16 cellular contexts compared by ENCODE assay signal in genomic region chr14:68705741-68706283, GRCh38.
DNase-seq lines count a peak whose midpoint lies in the region; ATAC-seq, FAIRE-seq and TF ChIP-seq lines count a peak whose summit lies in the region.
"Had no signal": no experiment of that assay in that cellular context is flagged by ENCODE, and none has a peak within 500 bp of the region (broad histone marks: within the 10 kb centered on the region; RNA-seq: fewer than 3 reads in every experiment).

No MANE protein-coding gene starts in this region.

- FAIRE-seq in K562 (lab: Jason Lieb, UNC) (no peak), kidney (lab: Jason Lieb, UNC) (no peak), small intestine (lab: Jason Lieb, UNC) (no peak), D721Med (lab: Jason Lieb, UNC) (no peak)

- H3K4me2 ChIP-seq in K562 (ENCODE audit: insufficient read depth, low read length): no peak overlapping the region
- H3K4me2 ChIP-seq in smooth muscle cell: no peak overlapping the region
- H3K4me2 ChIP-seq: neural progenitor cell had no signal

- no peak overlapping the region for H3K27ac ChIP-seq in K562 (ENCODE audit: extremely low read depth, low read depth, low read length)
- H3K27ac ChIP-seq in kidney (ENCODE audit: low read depth in 2 of 2, low read length in 2 of 2): peak overlapping the region; percentile 41 to 79
- H3K27ac ChIP-seq in small intestine (ENCODE audit: low read depth in 1 of 2, low read length in 1 of 2): no peak overlapping the region
- no peak overlapping the region for H3K27ac ChIP-seq in smooth muscle cell (ENCODE audit: low read depth)
- no peak overlapping the region for H3K27ac ChIP-seq in effector memory CD4-positive, alpha-beta T cell (ENCODE audit: insufficient read depth, low read length, poor library complexity, severe bottlenecking)
- H3K27ac ChIP-seq: neural progenitor cell, tibial artery had no signal

- no peaks in the 10 kb centered on the region for H3K9me3 ChIP-seq in K562 (replicated peaks; ENCODE audit: control insufficient read depth, insufficient read depth, low read depth, low read length)
- H3K9me3 ChIP-seq in kidney (ENCODE audit: control insufficient read depth in 1 of 2, low read length in 2 of 2): no peaks in the 10 kb centered on the region
- H3K9me3 ChIP-seq in small intestine (ENCODE audit: control insufficient read depth, low read depth): no peaks in the 10 kb centered on the region
- H3K9me3 ChIP-seq in smooth muscle cell (replicated peaks; ENCODE audit: low read depth): no peaks in the 10 kb centered on the region
- H3K9me3 ChIP-seq in effector memory CD4-positive, alpha-beta T cell (ENCODE audit: control insufficient read depth, low read length): no peaks in the 10 kb centered on the region
- H3K9me3 ChIP-seq: tibial artery had no signal

- no peaks in the 10 kb centered on the region for H4K20me1 ChIP-seq in K562 (replicated peaks; ENCODE audit: control insufficient read depth, insufficient read depth, low read length)
- H4K20me1 ChIP-seq in smooth muscle cell (ENCODE audit: low read depth): no peaks in the 10 kb centered on the region

- no peak for ATAC-seq in K562

- H3F3A ChIP-seq in smooth muscle cell (ENCODE audit: low read depth): peaks cover 3% of the 10 kb centered on the region

- no peak for TF ChIP-seq POLR2A in K562 (conservative IDR thresholded peaks at IDR 0.05)

- H3K9ac ChIP-seq in K562 (ENCODE audit: insufficient read depth in 1 of 2, low read depth in 2 of 2, low read length in 2 of 2): no peak overlapping the region
- H3K9ac ChIP-seq in kidney (ENCODE audit: low read length in 2 of 2): peak overlapping the region in 1 of 2 donors; percentile 19
- no peak overlapping the region for H3K9ac ChIP-seq in smooth muscle cell (ENCODE audit: low read depth)
- H3K9ac ChIP-seq: neural progenitor cell had no signal

- no peak for TF ChIP-seq RAD21 in K562 (CRISPR knock-in tag; conservative IDR thresholded peaks at IDR 0.05 in 1 of 2, IDR thresholded peaks at IDR 0.05 in 1 of 2)

- H3K27me3 ChIP-seq in K562 (ENCODE audit: control insufficient read depth in 2 of 2, insufficient read depth in 2 of 2, low read length in 2 of 2): no peaks in the 10 kb centered on the region
- no peaks in the 10 kb centered on the region for H3K27me3 ChIP-seq in small intestine (ENCODE audit: control insufficient read depth in 2 of 2, insufficient read depth in 2 of 2, low read length in 2 of 2)
- H3K27me3 ChIP-seq in smooth muscle cell (ENCODE audit: low read depth): no peaks in the 10 kb centered on the region
- no peaks in the 10 kb centered on the region for H3K27me3 ChIP-seq in effector memory CD4-positive, alpha-beta T cell (replicated peaks; ENCODE audit: control insufficient read depth, insufficient read depth, low read length, poor library complexity, severe bottlenecking)
- H3K27me3 ChIP-seq: neural progenitor cell, tibial artery had no signal

- DNase-seq in NCI-H2196 (lab: John Stamatoyannopoulos, UW; ENCODE audit: unreplicated experiment) (peak; percentile 27), NCI-H2196 treated with DMSO at 0.1 percent for 48 hours (lab: John Stamatoyannopoulos, UW; ENCODE audit: unreplicated experiment) (no peak), K562 (ENCODE audit: extremely low read depth in 1 of 4, low spot score in 3 of 4) (peak in 2 of 4 experiments; percentile 31), kidney (peak; percentile 92), small intestine (peak; percentile 88), D721Med (ENCODE audit: insufficient read length, low spot score) (no peak), smooth muscle cell (lab: John Stamatoyannopoulos, UW; ENCODE audit: unreplicated experiment) (no peak)
- DNase-seq in effector memory CD4-positive, alpha-beta T cell: no peak
- DNase-seq: activated CD4-positive, alpha-beta T cell treated with anti-CD3 and anti-CD28 coated beads for 48 hours; activated T-cell treated with anti-CD3 and anti-CD28 coated beads, Interleukin-2, amount 50 U/mL, for 48 hours; aorta; effector CD8-positive, alpha-beta T cell; glutamatergic neuron; NCI-H1694 had no signal

- H3K36me3 ChIP-seq in K562 (ENCODE audit: control insufficient read depth, insufficient read depth, low read length) (no peaks in the 10 kb centered on the region), kidney (ENCODE audit: control insufficient read depth in 1 of 2, insufficient read depth in 2 of 2, low read length in 2 of 2) (no peaks in the 10 kb centered on the region), small intestine (ENCODE audit: control insufficient read depth in 2 of 2, insufficient read depth in 2 of 2, low read length in 2 of 2) (no peaks in the 10 kb centered on the region), smooth muscle cell (ENCODE audit: low read depth) (no peaks in the 10 kb centered on the region)
- no peaks in the 10 kb centered on the region for H3K36me3 ChIP-seq in effector memory CD4-positive, alpha-beta T cell (ENCODE audit: control insufficient read depth, insufficient read depth, low read length)
- H3K36me3 ChIP-seq: neural progenitor cell, tibial artery had no signal

- 60% methylated on average over 9 of the region's 10 CpGs for WGBS in K562 (ENCODE audit: insufficient coverage, low coverage, missing lambda C conversion rate)
- WGBS in small intestine, 3 donors: 50 to 76% (median 74%) methylated on average over 10 of the region's 10 CpGs
- 89% methylated on average over 10 of the region's 10 CpGs for WGBS in smooth muscle cell (ENCODE audit: low lambda C conversion rate)

- H2AFZ ChIP-seq in K562 (ENCODE audit: low read depth, low read length) (no peak overlapping the region), smooth muscle cell (ENCODE audit: low read depth) (no peak overlapping the region)
- H2AFZ ChIP-seq: neural progenitor cell had no signal

- TF ChIP-seq CTCF in K562 (IDR thresholded peaks at IDR 0.05 in 2 of 3, conservative IDR thresholded peaks at IDR 0.05 in 1 of 3; ENCODE audit: insufficient read depth in 2 of 3, low read depth in 1 of 3, low read length in 3 of 3) (no peak), kidney (IDR thresholded peaks at IDR 0.05; ENCODE audit: borderline replicate concordance, extremely low read depth, insufficient read depth) (no peak), D721Med (IDR thresholded peaks at IDR 0.05; ENCODE audit: insufficient read depth, missing control alignments) (no peak), smooth muscle cell (IDR thresholded peaks at IDR 0.05; ENCODE audit: borderline replicate concordance, insufficient read depth, poor library complexity, severe bottlenecking) (no peak)

- H3K4me1 ChIP-seq in K562 (replicated peaks in 1 of 2; ENCODE audit: control insufficient read depth in 2 of 2, insufficient read depth in 2 of 2, low read length in 2 of 2) (peaks cover 0 to 4% of the 10 kb centered on the region in 2 experiments; a peak in 2 of 5 replicates), kidney (ENCODE audit: control insufficient read depth in 1 of 2, insufficient read depth in 1 of 2, low read depth in 1 of 2, low read length in 2 of 2) (peaks cover 15 to 20% of the 10 kb centered on the region in 2 donors), small intestine (ENCODE audit: control insufficient read depth in 2 of 2, insufficient read depth in 1 of 2, low read depth in 1 of 2, low read length in 1 of 2) (peaks cover 0 to 3% of the 10 kb centered on the region in 2 donors), smooth muscle cell (ENCODE audit: low read depth) (peaks cover 7% of the 10 kb centered on the region)
- H3K4me1 ChIP-seq in effector memory CD4-positive, alpha-beta T cell (ENCODE audit: control insufficient read depth, insufficient read depth, low read length, poor library complexity, severe bottlenecking): peaks cover 1% of the 10 kb centered on the region
- H3K4me1 ChIP-seq: neural progenitor cell had no signal

- no peak for TF ChIP-seq EP300 in K562 (IDR thresholded peaks at IDR 0.05; ENCODE audit: low read length)

- intact Hi-C loops in K562 (cut with micrococcal nuclease): no loop called here
- intact Hi-C loops in kidney (cut with DNase I): no loop called here

- POLR2A ChIA-PET in K562 (lab: Yijun Ruan, JAX): no interaction called here

- H3K9me1 ChIP-seq in K562 (ENCODE audit: control insufficient read depth, insufficient read depth, low read length): no peaks in the 10 kb centered on the region

- H3K4me3 ChIP-seq in K562 (no peak overlapping the region), kidney (ENCODE audit: low read length in 2 of 2) (no peak overlapping the region), small intestine (ENCODE audit: low read depth in 1 of 2, low read length in 2 of 2) (no peak overlapping the region), smooth muscle cell (no peak overlapping the region)
- no peak overlapping the region for H3K4me3 ChIP-seq in effector memory CD4-positive, alpha-beta T cell (ENCODE audit: insufficient read depth, low read depth, low read length, poor library complexity, severe bottlenecking)
- H3K4me3 ChIP-seq: neural progenitor cell, tibial artery had no signal

- in situ Hi-C loops in K562 (cut with MboI): no loop called here

- CTCF ChIA-PET in K562 (lab: Yijun Ruan, JAX; ENCODE audit: low intra/inter-chr PET ratio): no interaction called here

- H3K79me2 ChIP-seq in K562 (ENCODE audit: control insufficient read depth, insufficient read depth, low read length) (no peaks in the 10 kb centered on the region), smooth muscle cell (ENCODE audit: low read depth) (no peaks in the 10 kb centered on the region)

- no TSS peak for BruUV-seq in K562 (replicated peaks; lab: Mats Ljungman, UMichigan)

TF ChIP-seq in K562, 482 proteins besides CTCF, POLR2A, EP300 and RAD21:
- TF ChIP-seq ILK (tag; IDR thresholded peaks at IDR 0.05; ENCODE audit: borderline replicate concordance, low read depth) (no peak), NFIC (IDR thresholded peaks at IDR 0.05) (peak; percentile 86)

Comparison
In these comparisons a context has a peak if more than half of its experiments do, and no peak if none do; other contexts are left out.
1. DNase-seq: peak in NCI-H2196 (single experiment), kidney (single experiment) and small intestine (single experiment); none in NCI-H2196 treated with DMSO at 0.1 percent for 48 hours (single experiment), D721Med (single experiment), smooth muscle cell (single experiment) and effector memory CD4-positive, alpha-beta T cell (0 of 3).
2. H3K27ac ChIP-seq: peak in kidney (2 of 2); none in K562 (single experiment), small intestine (0 of 2), smooth muscle cell (single experiment) and effector memory CD4-positive, alpha-beta T cell (single experiment).